ENCODE assay signal across 21 cellular contexts in the genomic region with DNA sequence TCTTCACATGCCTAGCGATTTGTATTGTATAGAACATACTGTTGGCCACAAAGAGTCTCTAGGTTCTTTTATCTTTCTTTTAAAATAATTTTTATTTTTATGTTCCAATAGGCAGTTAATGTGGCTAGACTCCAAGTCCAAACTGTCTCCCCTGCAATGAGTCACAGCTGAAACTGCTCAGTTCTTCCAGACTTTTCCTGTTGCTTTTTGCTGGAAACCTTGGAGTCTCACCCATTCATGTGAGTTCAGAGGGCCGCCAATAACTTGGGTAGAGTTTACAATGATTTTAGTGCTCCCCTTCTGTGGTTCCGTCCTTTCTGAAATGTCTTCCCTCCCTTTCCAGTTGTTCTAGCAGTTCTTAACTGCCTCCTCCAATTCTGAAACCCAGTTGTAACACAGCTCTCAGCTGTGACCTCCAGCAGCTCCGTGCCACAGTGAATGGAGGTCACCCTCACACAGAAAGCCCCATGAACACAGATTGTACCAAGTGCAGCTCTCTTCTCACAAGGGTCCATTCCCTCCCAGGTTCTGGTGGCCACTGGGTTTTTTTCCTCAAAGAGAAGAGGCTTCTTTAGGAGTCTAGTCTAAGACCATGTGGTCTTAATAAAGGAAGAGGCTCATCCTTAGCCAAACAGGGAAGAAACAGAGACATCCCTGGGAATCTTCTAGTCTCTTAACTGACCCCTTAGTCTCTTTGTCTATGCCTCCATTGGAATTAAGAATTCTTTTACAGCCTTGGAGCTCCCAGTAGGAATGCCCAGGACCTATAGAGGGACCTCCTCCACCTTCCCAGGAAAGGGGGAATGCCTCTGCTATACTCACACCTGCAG.
DNase-seq lines count a peak whose midpoint lies in the region; ATAC-seq, FAIRE-seq and TF ChIP-seq lines count a peak whose summit lies in the region.
"Had no signal": no experiment of that assay in that cellular context is flagged by ENCODE, and none has a peak within 500 bp of the region (broad histone marks: within the 10 kb centered on the region; RNA-seq: fewer than 3 reads in every experiment).

No MANE protein-coding gene starts in this region.

- H3K79me2 ChIP-seq in astrocyte (ENCODE audit: insufficient read depth, low read length): no peaks in the 10 kb centered on the region

- H3K36me3 Mint-ChIP-seq in astrocyte (ENCODE audit: low read depth, unreplicated experiment): no peaks in the 10 kb centered on the region
- H3K36me3 Mint-ChIP-seq: activated naive CD4-positive, alpha-beta T cell treated with anti-CD3 and anti-CD28 coated beads, Interleukin-2, amount 50 U/mL, for 24 hours had no signal

- H3K4me1 ChIP-seq in astrocyte (ENCODE audit: insufficient read depth, low read length): peaks cover 22% of the 10 kb centered on the region
- no peaks in the 10 kb centered on the region for H3K4me1 ChIP-seq in foreskin keratinocyte
- no peaks in the 10 kb centered on the region for H3K4me1 ChIP-seq in spleen
- H3K4me1 ChIP-seq: BLaER1 treated with 17β-estradiol and CSF1 and Interleukin-3, amounts not matched to agents 10 nM and 100 nM had no signal

- WGBS in spleen, 5 donors: 71 to 91% (median 73%) methylated on average over 4 of the region's 4 CpGs

- FAIRE-seq in astrocyte (lab: Jason Lieb, UNC): peak; percentile 52

- intact Hi-C loops in spleen (cut with DNase I; ENCODE audit: low total_unique reads): no loop called here

- H3K4me3 Mint-ChIP-seq in astrocyte (ENCODE audit: unreplicated experiment): no peak overlapping the region
- H3K4me3 Mint-ChIP-seq: activated naive CD4-positive, alpha-beta T cell treated with anti-CD3 and anti-CD28 coated beads, Interleukin-2, amount 50 U/mL, for 24 hours had no signal

- peaks cover 16% of the 10 kb centered on the region for H3K4me1 Mint-ChIP-seq in astrocyte (ENCODE audit: low read depth, unreplicated experiment)
- H3K4me1 Mint-ChIP-seq: activated naive CD4-positive, alpha-beta T cell treated with anti-CD3 and anti-CD28 coated beads, Interleukin-2, amount 50 U/mL, for 24 hours had no signal

- H4K20me1 ChIP-seq in astrocyte (ENCODE audit: insufficient read depth, low read length): peaks cover 4% of the 10 kb centered on the region
- H4K20me1 ChIP-seq: BLaER1 treated with 17β-estradiol and CSF1 and Interleukin-3, amounts not matched to agents 10 nM and 100 nM had no signal

- H3K9me3 ChIP-seq in astrocyte (ENCODE audit: insufficient read depth, low read depth, low read length) (no peaks in the 10 kb centered on the region), spleen (no peaks in the 10 kb centered on the region)
- H3K9me3 ChIP-seq: BLaER1 treated with 17β-estradiol and CSF1 and Interleukin-3, amounts not matched to agents 10 nM and 100 nM had no signal

- no peaks in the 10 kb centered on the region for H3K27me3 Mint-ChIP-seq in astrocyte (ENCODE audit: low read depth, unreplicated experiment)

- peak overlapping the region; percentile 11 for H3K27ac Mint-ChIP-seq in astrocyte (ENCODE audit: unreplicated experiment)
- H3K27ac Mint-ChIP-seq: activated naive CD4-positive, alpha-beta T cell treated with anti-CD3 and anti-CD28 coated beads, Interleukin-2, amount 50 U/mL, for 24 hours had no signal

- H3K27ac ChIP-seq in astrocyte (ENCODE audit: low read depth, low read length) (peak overlapping the region; percentile 52), foreskin keratinocyte (peak overlapping the region; percentile 30), spleen (no peak overlapping the region)
- H3K27ac ChIP-seq: BLaER1 treated with 17β-estradiol and CSF1 and Interleukin-3, amounts not matched to agents 10 nM and 100 nM; SK-N-MC; VCaP had no signal

- no peak for TF ChIP-seq POLR2A in spleen (IDR thresholded peaks at IDR 0.05)

- ATAC-seq in foreskin keratinocyte: peak; percentile 42

- peak overlapping the region; percentile 63 for H3K4me2 ChIP-seq in astrocyte (ENCODE audit: low read length)
- H3K4me2 ChIP-seq: BLaER1 treated with 17β-estradiol and CSF1 and Interleukin-3, amounts not matched to agents 10 nM and 100 nM had no signal

- H3K4me3 ChIP-seq in astrocyte (ENCODE audit: insufficient read depth, low read depth, low read length) (no peak overlapping the region), skeletal muscle cell (ENCODE audit: low read depth, low read length) (no peak overlapping the region), spleen (no peak overlapping the region)
- H3K4me3 ChIP-seq: BLaER1 treated with 17β-estradiol and CSF1 and Interleukin-3, amounts not matched to agents 10 nM and 100 nM; dorsolateral prefrontal cortex; lung; SK-N-MC had no signal

- H3K27me3 ChIP-seq in astrocyte (ENCODE audit: insufficient read depth, low read length): no peaks in the 10 kb centered on the region
- no peaks in the 10 kb centered on the region for H3K27me3 ChIP-seq in foreskin keratinocyte
- peaks cover 0 to 7% (median 0%) of the 10 kb centered on the region in 7 donors for H3K27me3 ChIP-seq in spleen (replicated peaks in 1 of 7)
- H3K27me3 ChIP-seq: BLaER1 treated with 17β-estradiol and CSF1 and Interleukin-3, amounts not matched to agents 10 nM and 100 nM; dorsolateral prefrontal cortex had no signal

- H3K9ac ChIP-seq in astrocyte (ENCODE audit: low read length): peak overlapping the region; percentile 25
- H3K9ac ChIP-seq: BLaER1 treated with 17β-estradiol and CSF1 and Interleukin-3, amounts not matched to agents 10 nM and 100 nM had no signal

- TF ChIP-seq CTCF in astrocyte (IDR thresholded peaks at IDR 0.05; ENCODE audit: insufficient read depth, low read depth, low read length): no peak
- TF ChIP-seq CTCF in foreskin keratinocyte (conservative IDR thresholded peaks at IDR 0.05): no peak
- TF ChIP-seq CTCF in spleen (IDR thresholded peaks at IDR 0.05 in 8 of 11, conservative IDR thresholded peaks at IDR 0.05 in 3 of 11): no peak
- no peak for TF ChIP-seq CTCF in GM10266 (IDR thresholded peaks at IDR 0.05; ENCODE audit: control insufficient read depth, insufficient read depth, low read depth, missing control alignments)

- DNase-seq in GM04503 (ENCODE audit: low read depth) (peak; percentile 35), astrocyte (ENCODE audit: low read depth) (peak; percentile 81), foreskin keratinocyte (peak in 1 of 2 donors; percentile 27), skeletal muscle cell (ENCODE audit: low read depth) (peak; percentile 34), spleen (no peak), NCI-H345 (lab: John Stamatoyannopoulos, UW) (no peak), GM10266 (ENCODE audit: extremely low spot score) (no peak)
- DNase-seq in effector CD8-positive, alpha-beta T cell (lab: John Stamatoyannopoulos, UW): no peak
- DNase-seq: hippocampal formation; KBM-7; NCI-H1694 treated with DMSO at 0.1 percent for 48 hours; NCI-H82; occipital lobe; stimulated activated CD4-positive, alpha-beta T cell treated with anti-CD3 and anti-CD28 coated beads, Interleukin-4, amount 100 ng/mL, for 1 hour; stimulated activated naive CD4-positive, alpha-beta T cell had no signal

- H3K9me3 Mint-ChIP-seq in astrocyte (ENCODE audit: unreplicated experiment): no peaks in the 10 kb centered on the region
- H3K9me3 Mint-ChIP-seq: activated naive CD4-positive, alpha-beta T cell treated with anti-CD3 and anti-CD28 coated beads, Interleukin-2, amount 50 U/mL, for 24 hours had no signal

- no peaks in the 10 kb centered on the region for H3K36me3 ChIP-seq in astrocyte (ENCODE audit: insufficient read depth, low read length)
- no peaks in the 10 kb centered on the region for H3K36me3 ChIP-seq in spleen
- H3K36me3 ChIP-seq: BLaER1 treated with 17β-estradiol and CSF1 and Interleukin-3, amounts not matched to agents 10 nM and 100 nM had no signal

- peak overlapping the region; percentile 31 for H2AFZ ChIP-seq in astrocyte (ENCODE audit: low read depth, low read length)

Comparison
In these comparisons a context has a peak if more than half of its experiments do, and no peak if none do; other contexts are left out.
1. DNase-seq: peak in GM04503 (single experiment), astrocyte (single experiment) and skeletal muscle cell (single experiment); none in spleen (single experiment), NCI-H345 (single experiment), effector CD8-positive, alpha-beta T cell (single experiment) and GM10266 (single experiment).
2. H3K27ac ChIP-seq: peak in astrocyte (single experiment) and foreskin keratinocyte (single experiment); none in spleen (0 of 8).